8 cellular contexts compared by ENCODE assay signal in genomic region chr5:41924872-41925554, GRCh38. TPM values are rescaled to one million over a fixed set of nuclear protein-coding genes. Genes with fewer than 3 reads are reported as not detected.
DNase-seq lines count a peak whose midpoint lies in the region; ATAC-seq and TF ChIP-seq lines count a peak whose summit lies in the region.

TSS of gene FBXO4 (plus strand) at chr5:41925281. CDS start at chr5:41925310, 29 bp downstream.

- H3K4me3 ChIP-seq in cardiac fibroblast (replicated peaks in 1 of 2; ENCODE audit: low read depth in 2 of 2, low read length in 2 of 2), result peak within 1 kb of the TSS; percentile 67 to 68

- H3K4me1 Mint-ChIP-seq in activated B cell treated with CpG ODN at 0.5 μM for 24 hours, result peaks cover 24% of the 10 kb centered on the region

- H3K27ac Mint-ChIP-seq in activated B cell treated with CpG ODN at 0.5 μM for 24 hours, result peak within 1 kb of the TSS; percentile 97

- POLR2A ChIA-PET in activated B cell treated with CpG ODN at 0.5 μM for 24 hours (lab: Charles Lee), result interaction anchor here (0.8 to 2.4 kb wide), 11 partner anchors 20 to 1559 kb away, joined by 3 to 74 read pairs (median 3); partner anchors contain the start of genes OXCT1, RIMOC1, TMEM267 and ZNF131

- no peak for TF ChIP-seq CTCF in activated B cell treated with CpG ODN at 0.5 μM for 24 hours (IDR thresholded peaks at IDR 0.05)
- TF ChIP-seq CTCF in cardiac fibroblast (IDR thresholded peaks at IDR 0.05; ENCODE audit: low read depth, low read length), result peak; percentile 49

- H3K9me3 Mint-ChIP-seq in activated B cell treated with CpG ODN at 0.5 μM for 24 hours, result no peaks in the 10 kb centered on the region

- H3K4me3 Mint-ChIP-seq in activated B cell treated with CpG ODN at 0.5 μM for 24 hours, result peak within 1 kb of the TSS; percentile 93

- H3K27me3 Mint-ChIP-seq in activated B cell treated with CpG ODN at 0.5 μM for 24 hours, result no peaks in the 10 kb centered on the region

- DNase-seq in AG08396 (ENCODE audit: low spot score) (peak; percentile 88), NCI-H226 (peak; percentile 86), activated B cell treated with CpG ODN at 0.5 μM for 24 hours (peak; percentile 82), cardiac fibroblast (ENCODE audit: low read depth in 2 of 2) (peak; percentile 84 to 89), islet precursor cell (peak; percentile 88)
- peak; percentile 76 to 78 for DNase-seq in stimulated activated CD4-positive, alpha-beta T cell treated with anti-CD3 and anti-CD28 coated beads, Interleukin-15, amount 100 ng/mL, for 1 hour (ENCODE audit: low read depth in 1 of 2, low spot score in 1 of 2)

- CTCF ChIA-PET in activated B cell treated with CpG ODN at 0.5 μM for 24 hours (lab: Charles Lee), result interaction anchor here (1.2 to 2.1 kb wide), 3 partner anchors 21 to 132 kb away, joined by 3 to 7 read pairs (median 7); partner anchors contain the start of gene RIMOC1

- peaks cover 23% of the 10 kb centered on the region for H3K36me3 Mint-ChIP-seq in activated B cell treated with CpG ODN at 0.5 μM for 24 hours (ENCODE audit: low read depth)

- ATAC-seq in GM18907 (IDR thresholded peaks at IDR 0.05; ENCODE audit: unreplicated experiment) (peak; percentile 92), HG03139 (IDR thresholded peaks at IDR 0.05; ENCODE audit: unreplicated experiment) (peak; percentile 87), activated B cell treated with CpG ODN at 0.5 μM for 24 hours (ENCODE audit: low read depth) (peak; percentile 95)

- intact Hi-C loops in activated B cell treated with CpG ODN at 0.5 μM for 24 hours (cut with micrococcal nuclease), result loop anchor here (1.0 to 5.0 kb wide), 9 partner anchors 21 to 1632 kb away; partner anchors contain the start of genes HMGCS1, OXCT1, PAIP1 and RIMOC1

RNA-seq across cellular contexts. Expression of gene FBXO4, which starts in this region (rescaled TPM):
- total RNA-seq in activated B cell treated with CpG ODN at 0.5 μM for 24 hours, result 14.8 and 15.9 TPM in 2 replicates

Comparison
In these comparisons a context has a peak if more than half of its experiments do, and no peak if none do; other contexts are left out.
1. Peak in every context shown above with its lines: DNase-seq, ATAC-seq and H3K4me3 ChIP-seq.